ENCODE assay signal across 5 cellular contexts in the genomic region with DNA sequence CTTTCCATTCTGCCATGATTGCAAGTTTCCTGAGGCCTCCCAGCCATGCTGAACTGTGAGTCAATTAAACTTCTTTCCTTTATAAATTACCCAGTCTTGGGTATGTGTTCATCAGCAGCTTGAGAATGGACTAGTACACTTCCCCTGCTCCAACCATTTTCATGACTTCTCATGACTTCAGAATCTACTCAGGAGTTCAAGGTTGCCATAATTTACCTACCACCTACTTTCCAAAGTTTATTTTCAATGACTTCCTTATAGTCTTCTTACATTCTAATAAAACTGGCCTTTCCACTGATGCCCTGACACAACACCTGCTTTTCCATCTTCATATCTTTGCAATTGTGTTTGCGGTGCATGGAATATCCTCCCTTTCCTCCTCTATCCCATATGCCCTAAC.
"Had no signal": no experiment of that assay in that cellular context is flagged by ENCODE, and none has a peak within 500 bp of the region (broad histone marks: within the 10 kb centered on the region; RNA-seq: fewer than 3 reads in every experiment).

No MANE protein-coding gene starts in this region.

- H3K4me3 ChIP-seq: GM23338, K562 had no signal

- ATAC-seq: GM23338, K562 had no signal

- DNase-seq: H9, HCEC 1CT, IMR-90 had no signal
